13 cellular contexts compared by ENCODE assay signal in genomic region chr1:17875882-17876280, GRCh38.
A peak's percentile ranks its signal among the peaks of the same experiment; 100 is the strongest.
DNase-seq lines count a peak whose midpoint lies in the region; ATAC-seq lines count a peak whose summit lies in the region.
"Had no signal": no experiment of that assay in that cellular context is flagged by ENCODE, and none has a peak within 500 bp of the region (broad histone marks: within the 10 kb centered on the region; RNA-seq: fewer than 3 reads in every experiment).

No MANE protein-coding gene starts in this region.

- DNase-seq in GM03348 (ENCODE audit: low spot score) (peak; percentile 38), SW480 (ENCODE audit: low spot score) (peak; percentile 9), cardiac septum (ENCODE audit: low spot score) (peak; percentile 59), sciatic nerve (ENCODE audit: low spot score) (peak; percentile 10)
- no peak for DNase-seq in activated CD4-positive, alpha-beta T cell treated with anti-CD3 and anti-CD28 coated beads, Interleukin-2, amount 50 U/mL, for 4 hours
- DNase-seq: esophagus squamous epithelium; GOT3; stimulated activated CD4-positive, alpha-beta T cell treated with anti-CD3 and anti-CD28 coated beads, Interleukin-4, amount 100 ng/mL, for 1 hour; WERI-Rb-1 had no signal

- ATAC-seq in sciatic nerve (no peak), HG03439 (IDR thresholded peaks at IDR 0.05; ENCODE audit: unreplicated experiment) (no peak), HG03135 (IDR thresholded peaks at IDR 0.05; ENCODE audit: unreplicated experiment) (no peak), HG02852 (IDR thresholded peaks at IDR 0.05; ENCODE audit: unreplicated experiment) (no peak)
- ATAC-seq: stimulated activated effector memory CD8-positive, alpha-beta T cell treated with anti-CD3 and anti-CD28 coated beads, Interleukin-12 subunit alpha, Interleukin-12 subunit beta, amount 100 ng/mL, for 72 hours had no signal

- intact Hi-C loops in cardiac septum (cut with DNase I): no loop called here
- intact Hi-C loops in sciatic nerve (cut with DNase I): no loop called here

Comparison
In these comparisons a context has a peak if more than half of its experiments do, and no peak if none do; other contexts are left out.
1. DNase-seq: peak in GM03348 (single experiment), SW480 (single experiment), cardiac septum (single experiment) and sciatic nerve (single experiment); none in activated CD4-positive, alpha-beta T cell treated with anti-CD3 and anti-CD28 coated beads, Interleukin-2, amount 50 U/mL, for 4 hours (0 of 2).